In genomic region chr20:24640686-24641085, GRCh38 we compare ENCODE assay signal across 23 cellular contexts.
"Had no signal": no experiment of that assay in that cellular context is flagged by ENCODE, and none has a peak within 500 bp of the region (broad histone marks: within the 10 kb centered on the region; RNA-seq: fewer than 3 reads in every experiment).

No MANE protein-coding gene starts in this region.

- H3K27ac ChIP-seq: KMS-11, SJSA1, SK-N-MC had no signal

- H3K36me3 Mint-ChIP-seq: IgD-negative memory B cell had no signal

- H3K27me3 ChIP-seq: SJSA1 had no signal

- FAIRE-seq: K562, RCC 7860 had no signal

- DNase-seq: Kasumi-1, MV-4-11, NCI-H1048, NCI-H1105, NCI-H1417, NCI-H1436 treated with DMSO at 0.1 percent for 48 hours, NCI-H1694, NCI-H187 treated with DMSO at 0.1 percent for 48 hours, NCI-H2029 treated with DMSO at 0.1 percent for 48 hours, NCI-H2171 treated with DMSO at 0.1 percent for 48 hours, NCI-H345, NCI-H524, NCI-H69, NCI-H774, Right ventricle myocardium superior, RPMI8226, SIG-M5 had no signal

- H3K9ac ChIP-seq: KMS-11 had no signal

- H3K4me3 ChIP-seq: K562, SJSA1, SK-N-MC had no signal

- ATAC-seq: K562 had no signal

- H3K4me2 ChIP-seq: KMS-11 had no signal

- H3K4me3 Mint-ChIP-seq: IgD-negative memory B cell had no signal

- H3K36me3 ChIP-seq: SJSA1 had no signal

- H3K9me3 ChIP-seq: SJSA1 had no signal
